Comparison of ENCODE assay signal across 6 cellular contexts in genomic region chr17:44069974-44070454, GRCh38. TPM values are rescaled to one million over a fixed set of nuclear protein-coding genes. Genes with fewer than 3 reads are reported as not detected.
A peak's percentile ranks its signal among the peaks of the same experiment; 100 is the strongest.
DNase-seq lines count a peak whose midpoint lies in the region; ATAC-seq, FAIRE-seq and TF ChIP-seq lines count a peak whose summit lies in the region.

No MANE protein-coding gene starts in this region.

- peaks cover 23% of the 10 kb centered on the region for H3K4me1 ChIP-seq in A549
- H3K4me1 ChIP-seq in adipocyte (ENCODE audit: control insufficient read depth, insufficient read depth, low read length): peaks cover 18% of the 10 kb centered on the region
- H3K4me1 ChIP-seq in mucosa of stomach (ENCODE audit: control insufficient read depth, insufficient read depth, low read length): peaks cover 26% of the 10 kb centered on the region

- peak; percentile 7 to 8 for ATAC-seq in A549
- no peak for ATAC-seq in HG02885 (IDR thresholded peaks at IDR 0.05; ENCODE audit: poor library complexity, unreplicated experiment)

- peak overlapping the region; percentile 94 for H3K27ac Mint-ChIP-seq in HFFc6

- no peaks in the 10 kb centered on the region for H3K9me3 ChIP-seq in A549
- no peaks in the 10 kb centered on the region for H3K9me3 ChIP-seq in adipocyte (ENCODE audit: control insufficient read depth, low read length)
- no peaks in the 10 kb centered on the region for H3K9me3 ChIP-seq in mucosa of stomach (ENCODE audit: control insufficient read depth, low read length)

- H3K4me3 ChIP-seq in A549 (peak overlapping the region; percentile 69), adipocyte (ENCODE audit: low read length) (peak overlapping the region; percentile 84), mucosa of stomach (ENCODE audit: low read length) (no peak overlapping the region)

- TF ChIP-seq CTCF in A549 (IDR thresholded peaks at IDR 0.05) (no peak), HFFc6 (IDR thresholded peaks at IDR 0.05) (no peak)

- DNase-seq in A549 (ENCODE audit: low read depth in 1 of 2, low spot score in 1 of 2): peak; percentile 66 to 67
- DNase-seq in HFFc6: peak; percentile 48
- peak; percentile 36 for DNase-seq in adipocyte (ENCODE audit: low read depth)
- no peak for DNase-seq in NCI-H1105 (lab: John Stamatoyannopoulos, UW)

- no peak for FAIRE-seq in A549 (lab: Jason Lieb, UNC)

- H3K27ac ChIP-seq in A549: peak overlapping the region; percentile 92 to 93

- peaks cover 13% of the 10 kb centered on the region for H3K36me3 Mint-ChIP-seq in HFFc6 (ENCODE audit: low read depth)

- CTCF ChIA-PET in A549 (lab: Yijun Ruan, JAX): interaction anchor here (0.6 to 7.7 kb wide), 8 partner anchors 9 to 224 kb away, joined by 3 to 108 read pairs (median 4); no protein-coding TSS in a partner anchor

- TF ChIP-seq RAD21 in A549 (conservative IDR thresholded peaks at IDR 0.05 in 1 of 2, IDR thresholded peaks at IDR 0.05 in 1 of 2): no peak

- H3K9ac ChIP-seq in adipocyte (ENCODE audit: low read length): peak overlapping the region; percentile 91
- H3K9ac ChIP-seq in mucosa of stomach (ENCODE audit: low read length): peak overlapping the region; percentile 47

- H3K4me3 Mint-ChIP-seq in HFFc6: peak overlapping the region; percentile 92

- H3K4me1 Mint-ChIP-seq in HFFc6 (ENCODE audit: low read depth): peaks cover 49% of the 10 kb centered on the region

- H3K36me3 ChIP-seq in adipocyte (ENCODE audit: control insufficient read depth, insufficient read depth, low read length, severe bottlenecking): peaks cover 10% of the 10 kb centered on the region
- no peaks in the 10 kb centered on the region for H3K36me3 ChIP-seq in mucosa of stomach (ENCODE audit: control insufficient read depth, insufficient read depth, low read length)

- 51% methylated on average over 7 of the region's 7 CpGs for WGBS in A549 (ENCODE audit: missing lambda C conversion rate)

- no peak for TF ChIP-seq POLR2A in A549 (IDR thresholded peaks at IDR 0.05; ENCODE audit: low read length)

- POLR2A ChIA-PET in A549 (lab: Yijun Ruan, JAX): interaction anchor here (0.5 to 2.8 kb wide), 23 partner anchors 9 to 1031 kb away, joined by 3 to 25 read pairs (median 5); partner anchors contain the start of genes HDAC5 and TMEM101

- peak overlapping the region; percentile 75 for H3K4me2 ChIP-seq in A549

- no peaks in the 10 kb centered on the region; the same call in none of the 2 replicates for H3K27me3 Mint-ChIP-seq in HFFc6 (ENCODE audit: insufficient read depth)

- H3K27me3 ChIP-seq in adipocyte (replicated peaks; ENCODE audit: control insufficient read depth, insufficient read depth, low read length) (no peaks in the 10 kb centered on the region), mucosa of stomach (ENCODE audit: control insufficient read depth, insufficient read depth, low read length) (no peaks in the 10 kb centered on the region)

- H3K9me3 Mint-ChIP-seq in HFFc6: no peaks in the 10 kb centered on the region

- no peak for TF ChIP-seq EP300 in A549 (IDR thresholded peaks at IDR 0.05)

TF ChIP-seq in A549, 52 proteins besides CTCF, POLR2A, EP300 and RAD21:
- TF ChIP-seq CEBPB (IDR thresholded peaks at IDR 0.05) (no peak), BCL3 (IDR thresholded peaks at IDR 0.05) (no peak), RCOR1 (IDR thresholded peaks at IDR 0.05; ENCODE audit: low read depth, low read length) (no peak), CHD4 (IDR thresholded peaks at IDR 0.05; ENCODE audit: borderline replicate concordance) (no peak), E2F6 (IDR thresholded peaks at IDR 0.05; ENCODE audit: borderline replicate concordance, low read depth) (no peak), ESRRA (IDR thresholded peaks at IDR 0.05; ENCODE audit: borderline replicate concordance, low read length) (no peak), SREBF2 (IDR thresholded peaks at IDR 0.05) (no peak), ZFP36 (IDR thresholded peaks at IDR 0.05; ENCODE audit: borderline replicate concordance, partially characterized antibody) (no peak), TFCP2L1 (CRISPR knock-in tag; IDR thresholded peaks at IDR 0.05) (peak; percentile 69; the same call in 1 of the 2 replicates), TP53 (CRISPR knock-in tag; IDR thresholded peaks at IDR 0.05) (peak; percentile 81; the same call in 1 of the 2 replicates), USF2 (IDR thresholded peaks at IDR 0.05) (no peak), PHF8 (IDR thresholded peaks at IDR 0.05; ENCODE audit: borderline replicate concordance, low read depth) (peak; percentile 48; the same call in 1 of the 2 replicates), FOSB (CRISPR knock-in tag; IDR thresholded peaks at IDR 0.05) (peak; percentile 46; the same call in 1 of the 2 replicates), HEYL (CRISPR knock-in tag; IDR thresholded peaks at IDR 0.05) (no peak), HOXA7 (CRISPR knock-in tag; IDR thresholded peaks at IDR 0.05) (peak; percentile 95), HDAC2 (IDR thresholded peaks at IDR 0.05) (no peak), MAZ (IDR thresholded peaks at IDR 0.05; ENCODE audit: borderline replicate concordance, low read depth, low read length) (no peak), MAFK (IDR thresholded peaks at IDR 0.05; ENCODE audit: partially characterized antibody) (no peak)

RNA-seq across cellular contexts. Expression of gene G6PC3, which starts 0.5 kb away (rescaled TPM):
- polyA plus RNA-seq in A549 (2011; rRNA removed) (104 TPM in 2 replicates), A549 (2017; fragmentation: RNase III; extraction: RNeasy Plus Mini Kit Qiagen cat#74134 plus additional on column Dnase treatment) (122 to 130 TPM (median 128 TPM) in 3 replicates)
- polyA plus RNA-seq in A549 (2012; cell fraction: cytosol; rRNA removed): 216 and 285 TPM in 2 replicates
- polyA plus RNA-seq in A549 (2012; cell fraction: nucleus; rRNA removed): 173 and 235 TPM in 2 replicates
- polyA minus RNA-seq in A549 (2011; rRNA and poly(A)+ RNA removed): 147 and 151 TPM in 2 replicates
- 100 to 1,000 TPM in 5 of 6 experiments, 10 to 100 TPM in 1; 96.6 to 123 (median 113) TPM for total RNA-seq in HFFc6 (2021; fragmentation: NEBNext Ultra II Directional; extraction: Animal tissue kit (Norgen Biotek cat#: 25700))

RNA-seq across cellular contexts. Expression of gene LSM12, which starts 3.5 kb away (rescaled TPM):
- polyA plus RNA-seq in A549 (2011; rRNA removed) (64.9 and 75.0 TPM in 2 replicates), A549 (2017; fragmentation: RNase III; extraction: RNeasy Plus Mini Kit Qiagen cat#74134 plus additional on column Dnase treatment) (42.4 to 43.9 TPM (median 43.1 TPM) in 3 replicates)
- 33.6 and 38.9 TPM in 2 replicates for polyA plus RNA-seq in A549 (2012; cell fraction: cytosol; rRNA removed)
- 15.7 and 19.4 TPM in 2 replicates for polyA plus RNA-seq in A549 (2012; cell fraction: nucleus; rRNA removed)
- 72.8 and 73.5 TPM in 2 replicates for polyA minus RNA-seq in A549 (2011; rRNA and poly(A)+ RNA removed)
- total RNA-seq in HFFc6 (2021; fragmentation: NEBNext Ultra II Directional; extraction: Animal tissue kit (Norgen Biotek cat#: 25700)): 100 to 1,000 TPM in 1 of 6 experiments, 10 to 100 TPM in 5; 86.6 to 101 (median 94.5) TPM

RNA-seq across cellular contexts. Expression of gene HDAC5, which starts 53.4 kb away (rescaled TPM):
- 3.1 and 5.7 TPM in 2 replicates for polyA plus RNA-seq in A549 (2011; rRNA removed)
- polyA plus RNA-seq in A549 (2012; cell fraction: cytosol; rRNA removed): 1.9 and 3.7 TPM in 2 replicates
- 11.9 and 12.9 TPM in 2 replicates for polyA plus RNA-seq in A549 (2012; cell fraction: nucleus; rRNA removed)
- polyA plus RNA-seq in A549 (2017; fragmentation: RNase III; extraction: RNeasy Plus Mini Kit Qiagen cat#74134 plus additional on column Dnase treatment): 3.2 to 7.1 TPM (median 4.5 TPM) in 3 replicates
- polyA minus RNA-seq in A549 (2011; rRNA and poly(A)+ RNA removed): 8.4 and 11.0 TPM in 2 replicates
- total RNA-seq in HFFc6 (2021; fragmentation: NEBNext Ultra II Directional; extraction: Animal tissue kit (Norgen Biotek cat#: 25700)): 10 to 100 TPM; 63.4 to 87.4 (median 78.7) TPM

RNA-seq across cellular contexts. Expression of gene TMEM101, which starts 55.3 kb away (rescaled TPM):
- polyA plus RNA-seq in A549 (2011; rRNA removed) (38.2 and 40.3 TPM in 2 replicates), A549 (2017; fragmentation: RNase III; extraction: RNeasy Plus Mini Kit Qiagen cat#74134 plus additional on column Dnase treatment) (29.6 to 33.5 TPM (median 32.2 TPM) in 3 replicates)
- polyA plus RNA-seq in A549 (2012; cell fraction: cytosol; rRNA removed): 53.9 and 59.4 TPM in 2 replicates
- polyA plus RNA-seq in A549 (2012; cell fraction: nucleus; rRNA removed): 64.5 and 68.1 TPM in 2 replicates
- 37.8 and 44.1 TPM in 2 replicates for polyA minus RNA-seq in A549 (2011; rRNA and poly(A)+ RNA removed)
- 10 to 100 TPM; 27.8 to 32.7 (median 29.2) TPM for total RNA-seq in HFFc6 (2021; fragmentation: NEBNext Ultra II Directional; extraction: Animal tissue kit (Norgen Biotek cat#: 25700))
